ENCODE assay signal across 8 cellular contexts in the genomic region with DNA sequence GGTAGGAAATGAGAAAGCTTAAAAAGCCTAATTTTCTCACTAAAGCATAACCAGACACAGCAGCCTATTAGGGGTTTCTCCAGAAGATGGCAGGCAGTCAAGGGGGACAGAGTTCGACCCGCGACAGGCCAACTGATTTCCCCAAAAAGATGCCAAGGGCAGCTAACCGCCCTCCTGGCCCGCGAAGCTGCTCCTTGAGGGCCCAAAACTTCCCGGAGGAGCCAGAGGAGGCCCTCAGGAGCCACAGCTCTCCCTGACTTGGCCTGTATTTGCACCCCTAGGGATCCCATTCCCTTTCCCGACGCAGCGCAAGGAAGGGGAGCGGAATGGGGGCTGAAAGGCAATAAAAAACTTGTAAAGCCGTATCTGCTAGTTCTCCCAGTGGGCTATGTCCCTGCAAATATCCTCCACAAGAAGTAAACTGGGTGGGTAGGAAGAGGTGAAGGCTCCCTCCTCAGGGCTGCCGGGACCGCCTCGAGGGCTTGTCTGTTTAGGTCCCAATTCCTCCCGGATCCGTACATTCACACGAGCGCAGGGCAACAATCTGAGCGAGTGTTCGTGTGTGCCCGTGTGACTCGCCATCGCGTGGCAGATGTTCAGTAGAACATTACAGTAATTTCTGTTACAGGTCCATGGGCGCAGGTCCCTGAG. TPM values are rescaled to one million over a fixed set of nuclear protein-coding genes. Genes with fewer than 3 reads are reported as not detected.
DNase-seq lines count a peak whose midpoint lies in the region; ATAC-seq and TF ChIP-seq lines count a peak whose summit lies in the region.

No MANE protein-coding gene starts in this region.

- H3K79me2 ChIP-seq in DND-41 (ENCODE audit: insufficient read depth, low read length), result peaks cover 30% of the 10 kb centered on the region
- peaks cover 37% of the 10 kb centered on the region for H3K79me2 ChIP-seq in GM23248 (ENCODE audit: insufficient read depth)

- H3K9ac ChIP-seq in DND-41 (ENCODE audit: low read depth, low read length) (peak overlapping the region; percentile 67), GM23248 (peak overlapping the region; percentile 88)

- in situ Hi-C loops in GM23248 (cut with MboI), result no loop called here

- H3K4me1 ChIP-seq in DND-41 (ENCODE audit: insufficient read depth, low read length) (peaks cover 48% of the 10 kb centered on the region), GM23248 (ENCODE audit: insufficient read depth) (peaks cover 25% of the 10 kb centered on the region)

- H4K20me1 ChIP-seq in DND-41 (ENCODE audit: insufficient read depth, low read length), result peaks cover 13% of the 10 kb centered on the region
- H4K20me1 ChIP-seq in GM23248 (ENCODE audit: insufficient read depth), result no peaks in the 10 kb centered on the region

- H3F3A ChIP-seq in GM23248 (ENCODE audit: insufficient read depth), result peaks cover 10% of the 10 kb centered on the region; the same call in 1 of the 2 replicates

- ATAC-seq in DND-41 (ENCODE audit: insufficient read depth, low read depth), result peak; percentile 44
- no peak for ATAC-seq in GM21423 (IDR thresholded peaks at IDR 0.05; ENCODE audit: unreplicated experiment)

- H3K36me3 ChIP-seq in DND-41 (ENCODE audit: insufficient read depth, low read length), result peaks cover 17% of the 10 kb centered on the region
- H3K36me3 ChIP-seq in GM23248 (ENCODE audit: low read depth), result 0 out of 2 replicates have a peak, but pooled peaks cover 1% of the 10 kb centered on the region

- WGBS in GM23248 (ENCODE audit: low coverage in 1 of 2, low lambda C conversion rate in 2 of 2, missing lambda C conversion rate in 2 of 2), 2 experiments, result 5% methylated on average over 26 of the region's 26 CpGs

- TF ChIP-seq CTCF in DND-41 (IDR thresholded peaks at IDR 0.05; ENCODE audit: borderline replicate concordance, extremely low read depth, low read length, poor library complexity, severe bottlenecking), result no peak
- no peak for TF ChIP-seq CTCF in RWPE1 (conservative IDR thresholded peaks at IDR 0.05; ENCODE audit: low read depth)
- peak; percentile 7 for TF ChIP-seq CTCF in epithelial cell of proximal tubule (conservative IDR thresholded peaks at IDR 0.05; ENCODE audit: low read depth, low read length)
- no peak for TF ChIP-seq CTCF in neural crest cell (conservative IDR thresholded peaks at IDR 0.05)

- peaks cover 27% of the 10 kb centered on the region for H3K4me1 Mint-ChIP-seq in neural crest cell

- no peaks in the 10 kb centered on the region for H3K36me3 Mint-ChIP-seq in neural crest cell (ENCODE audit: low read depth)

- CTCF ChIA-PET in RWPE1 (lab: Yijun Ruan, JAX), result interaction anchor here (0.6 to 1.6 kb wide), 4 partner anchors 9 to 70 kb away, joined by 3 to 8 read pairs (median 3); no protein-coding TSS in a partner anchor

- H3K9me3 Mint-ChIP-seq in neural crest cell, result no peaks in the 10 kb centered on the region

- DNase-seq in DND-41, result no peak
- DNase-seq in GM23248, result peak; percentile 52
- no peak for DNase-seq in RWPE1 (ENCODE audit: low spot score)
- DNase-seq in epithelial cell of proximal tubule (ENCODE audit: low read depth), result no peak
- DNase-seq in neural crest cell (ENCODE audit: low read depth, low spot score), result no peak
- no peak for DNase-seq in NCI-H1105 (lab: John Stamatoyannopoulos, UW)
- DNase-seq in cortex of kidney (lab: John Stamatoyannopoulos, UW), result no peak

- peak overlapping the region; percentile 96 for H3K4me3 Mint-ChIP-seq in neural crest cell

- H2AFZ ChIP-seq in DND-41 (ENCODE audit: low read depth, low read length) (peak overlapping the region; percentile 98), GM23248 (peak overlapping the region; percentile 86)

- H3K27ac Mint-ChIP-seq in neural crest cell (ENCODE audit: unreplicated experiment), result peak overlapping the region; percentile 92

- POLR2A ChIA-PET in RWPE1 (lab: Yijun Ruan, JAX; ENCODE audit: low non-redundant PET), result interaction anchor here (0.9 to 1.3 kb wide), 3 partner anchors 18 to 82 kb away, joined by 3 to 6 read pairs (median 3); no protein-coding TSS in a partner anchor

- peaks cover 27% of the 10 kb centered on the region for H3K27me3 Mint-ChIP-seq in neural crest cell (ENCODE audit: low read depth)

- H3K9me2 ChIP-seq in GM23248 (ENCODE audit: insufficient read depth), result no peaks in the 10 kb centered on the region

- H3K27ac ChIP-seq in DND-41 (ENCODE audit: low read length), result peak overlapping the region; percentile 98
- H3K27ac ChIP-seq in GM23248, result peak overlapping the region; percentile 94
- peak overlapping the region; percentile 90 for H3K27ac ChIP-seq in RWPE1

- H3K4me3 ChIP-seq in DND-41 (ENCODE audit: low read depth in 1 of 2, low read length in 2 of 2) (peak overlapping the region; percentile 87 to 89), GM23248 (peak overlapping the region; percentile 86), epithelial cell of proximal tubule (ENCODE audit: low read depth, low read length) (peak overlapping the region; percentile 74)

- H3K27me3 ChIP-seq in DND-41 (ENCODE audit: insufficient read depth, low read length, poor library complexity), result peaks cover 5% of the 10 kb centered on the region
- H3K27me3 ChIP-seq in GM23248 (replicated peaks; ENCODE audit: insufficient read depth), result no peaks in the 10 kb centered on the region

- H3K9me3 ChIP-seq in DND-41 (ENCODE audit: insufficient read depth, low read length, severe bottlenecking) (no peaks in the 10 kb centered on the region), GM23248 (ENCODE audit: low read depth) (no peaks in the 10 kb centered on the region)

- H3K4me2 ChIP-seq in DND-41 (ENCODE audit: insufficient read depth, low read length) (peak overlapping the region; percentile 83), GM23248 (ENCODE audit: unreplicated experiment) (peak overlapping the region; percentile 86)

RNA-seq across cellular contexts. Expression of gene NAGK, which starts 0.8 kb away (rescaled TPM):
- total RNA-seq in GM23248 (2014; rRNA removed; shearing (Covaris generic)), result 65.8 and 86.4 TPM in 2 replicates
- polyA plus RNA-seq in GM23248 (2016; fragmentation: Nextera tagmentation; extraction: Ambion mirVana), result 136 and 142 TPM in 2 replicates
- total RNA-seq in epithelial cell of proximal tubule, result 100 and 119 TPM in 2 replicates
- 51.9 and 70.3 TPM in 2 replicates for total RNA-seq in neural crest cell
